Comparison of ENCODE assay signal across 21 cellular contexts in genomic region chrX:142076633-142077032, GRCh38.
"Had no signal": no experiment of that assay in that cellular context is flagged by ENCODE, and none has a peak within 500 bp of the region (broad histone marks: within the 10 kb centered on the region; RNA-seq: fewer than 3 reads in every experiment).

No MANE protein-coding gene starts in this region.

- DNase-seq: effector memory CD4-positive, alpha-beta T cell; heart right ventricle; islet precursor cell; left ventricle myocardium inferior; lower lobe of right lung; natural killer cell; nucleus accumbens; ovary; sigmoid colon; stimulated activated CD4-positive, alpha-beta T cell treated with anti-CD3 and anti-CD28 coated beads, Interleukin-12 subunit alpha, Interleukin-12 subunit beta, amount 100 ng/mL, for 4 hours; stimulated activated naive CD4-positive, alpha-beta T cell; stomach; substantia nigra; transverse colon had no signal

- H3K4me1 Mint-ChIP-seq: memory B cell, mesothelial cell of epicardium, natural killer cell, neural progenitor cell had no signal

- H3K9me3 ChIP-seq: left ventricle myocardium inferior, lower lobe of right lung, ovary, right atrium auricular region, sigmoid colon, stomach, thoracic aorta, transverse colon had no signal

- H3K4me3 Mint-ChIP-seq: memory B cell, mesothelial cell of epicardium, natural killer cell, neural progenitor cell had no signal

- H3K27me3 ChIP-seq: heart right ventricle, neural progenitor cell, ovary, right atrium auricular region, sigmoid colon, stomach, transverse colon had no signal

- H3K36me3 Mint-ChIP-seq: memory B cell, mesothelial cell of epicardium, natural killer cell, neural progenitor cell had no signal

- H3K4me1 ChIP-seq: heart right ventricle, left ventricle myocardium inferior, lower lobe of right lung, neural progenitor cell, right atrium auricular region, sigmoid colon, stomach, transverse colon had no signal

- H3K27ac ChIP-seq: heart right ventricle, left ventricle myocardium inferior, lower lobe of right lung, neural progenitor cell, ovary, right atrium auricular region, sigmoid colon, skin epidermis, stomach, thoracic aorta, transverse colon had no signal

- H3K4me3 ChIP-seq: heart right ventricle, left ventricle myocardium inferior, lower lobe of right lung, neural progenitor cell, ovary, right atrium auricular region, sigmoid colon, skin epidermis, stomach, thoracic aorta, transverse colon had no signal

- H3K27ac Mint-ChIP-seq: memory B cell, mesothelial cell of epicardium, natural killer cell, neural progenitor cell had no signal

- H3K27me3 Mint-ChIP-seq: memory B cell had no signal

- ATAC-seq: esophagus mucosa, heart right ventricle, lower lobe of right lung, natural killer cell had no signal

- H3K36me3 ChIP-seq: heart right ventricle, left ventricle myocardium inferior, lower lobe of right lung, neural progenitor cell, ovary, right atrium auricular region, sigmoid colon, stomach, thoracic aorta, transverse colon had no signal
